In genomic region chr2:229852565-229852964, GRCh38 we compare ENCODE assay signal across 7 cellular contexts.
DNase-seq lines count a peak whose midpoint lies in the region; ATAC-seq lines count a peak whose summit lies in the region.

No MANE protein-coding gene starts in this region.

- peaks cover 72% of the 10 kb centered on the region for H3K4me1 Mint-ChIP-seq in activated T-helper 1 cell treated with anti-CD3 and anti-CD28 coated beads, Interleukin-12 subunit alpha, Interleukin-12 subunit beta, Interleukin-2, Interleukin-4 antibody, amounts not matched to agents 30 ng/mL and 10 ng/mL and 1 ng/mL, durations not matched to agents 14 hours and 24 hours and 36 hours (ENCODE audit: low read depth)

- H3K36me3 Mint-ChIP-seq in activated T-helper 1 cell treated with anti-CD3 and anti-CD28 coated beads, Interleukin-12 subunit alpha, Interleukin-12 subunit beta, Interleukin-2, Interleukin-4 antibody, amounts not matched to agents 30 ng/mL and 10 ng/mL and 1 ng/mL, durations not matched to agents 14 hours and 24 hours and 36 hours (ENCODE audit: low read depth): peaks cover 36% of the 10 kb centered on the region

- H3K4me3 ChIP-seq in right cardiac atrium (ENCODE audit: low read length): no peak overlapping the region

- intact Hi-C loops in activated T-helper 1 cell treated with anti-CD3 and anti-CD28 coated beads, Interleukin-12 subunit alpha, Interleukin-12 subunit beta, Interleukin-2, Interleukin-4 antibody, amounts not matched to agents 30 ng/mL and 10 ng/mL and 1 ng/mL, durations not matched to agents 14 hours and 24 hours and 36 hours (cut with micrococcal nuclease): loop anchor here (2.0 to 5.0 kb wide), 3 partner anchors 16 to 35 kb away; no protein-coding TSS in a partner anchor
- intact Hi-C loops in right cardiac atrium (cut with DNase I): no loop called here

- no peak overlapping the region for H3K4me3 Mint-ChIP-seq in activated T-helper 1 cell treated with anti-CD3 and anti-CD28 coated beads, Interleukin-12 subunit alpha, Interleukin-12 subunit beta, Interleukin-2, Interleukin-4 antibody, amounts not matched to agents 30 ng/mL and 10 ng/mL and 1 ng/mL, durations not matched to agents 14 hours and 24 hours and 36 hours

- H3K27me3 ChIP-seq in right cardiac atrium (ENCODE audit: control insufficient read depth, insufficient read depth): no peaks in the 10 kb centered on the region

- H3K27ac ChIP-seq in right cardiac atrium (ENCODE audit: low read length): no peak overlapping the region

- WGBS in right cardiac atrium: 5% methylated on average over 3 of the region's 3 CpGs

- no peaks in the 10 kb centered on the region for H3K27me3 Mint-ChIP-seq in activated T-helper 1 cell treated with anti-CD3 and anti-CD28 coated beads, Interleukin-12 subunit alpha, Interleukin-12 subunit beta, Interleukin-2, Interleukin-4 antibody, amounts not matched to agents 30 ng/mL and 10 ng/mL and 1 ng/mL, durations not matched to agents 14 hours and 24 hours and 36 hours (ENCODE audit: insufficient read depth)

- no peaks in the 10 kb centered on the region for H3K9me3 Mint-ChIP-seq in activated T-helper 1 cell treated with anti-CD3 and anti-CD28 coated beads, Interleukin-12 subunit alpha, Interleukin-12 subunit beta, Interleukin-2, Interleukin-4 antibody, amounts not matched to agents 30 ng/mL and 10 ng/mL and 1 ng/mL, durations not matched to agents 14 hours and 24 hours and 36 hours

- H3K9me3 ChIP-seq in right cardiac atrium (ENCODE audit: control insufficient read depth, low read length): no peaks in the 10 kb centered on the region

- H3K27ac Mint-ChIP-seq in activated T-helper 1 cell treated with anti-CD3 and anti-CD28 coated beads, Interleukin-12 subunit alpha, Interleukin-12 subunit beta, Interleukin-2, Interleukin-4 antibody, amounts not matched to agents 30 ng/mL and 10 ng/mL and 1 ng/mL, durations not matched to agents 14 hours and 24 hours and 36 hours: no peak overlapping the region

- DNase-seq in HUDEP-2 (lab: John Stamatoyannopoulos, UW; ENCODE audit: unreplicated experiment in 76 of 76): peak in 67 of 76 experiments; percentile 1 to 74 (median 32)
- peak; percentile 20 for DNase-seq in activated T-helper 1 cell treated with anti-CD3 and anti-CD28 coated beads, Interleukin-12 subunit alpha, Interleukin-12 subunit beta, Interleukin-2, Interleukin-4 antibody, amounts not matched to agents 30 ng/mL and 10 ng/mL and 1 ng/mL, durations not matched to agents 14 hours and 24 hours and 36 hours (ENCODE audit: low spot score)
- peak in 2 of 3 donors; percentile 49 to 72 for DNase-seq in right cardiac atrium
- peak; percentile 27 for DNase-seq in stromal cell of bone marrow (ENCODE audit: low read depth)
- no peak for DNase-seq in NCI-H1930 (lab: John Stamatoyannopoulos, UW)
- DNase-seq in SK-N-DZ (ENCODE audit: low spot score): no peak

- ATAC-seq in GM19467 (IDR thresholded peaks at IDR 0.05; ENCODE audit: unreplicated experiment): peak; percentile 78
- ATAC-seq in right cardiac atrium: peak; percentile 84 to 96

- H3K4me1 ChIP-seq in right cardiac atrium (ENCODE audit: control insufficient read depth, insufficient read depth, low read length): peaks cover 5% of the 10 kb centered on the region

Comparison
In these comparisons a context has a peak if more than half of its experiments do, and no peak if none do; other contexts are left out.
1. DNase-seq: peak in HUDEP-2 (67 of 76), activated T-helper 1 cell treated with anti-CD3 and anti-CD28 coated beads, Interleukin-12 subunit alpha, Interleukin-12 subunit beta, Interleukin-2, Interleukin-4 antibody, amounts not matched to agents 30 ng/mL and 10 ng/mL and 1 ng/mL, durations not matched to agents 14 hours and 24 hours and 36 hours (single experiment), right cardiac atrium (2 of 3) and stromal cell of bone marrow (single experiment); none in NCI-H1930 (0 of 2) and SK-N-DZ (single experiment).